In genomic region chr2:144894612-144895300, GRCh38 we compare ENCODE assay signal across 1 cellular context.
TF ChIP-seq lines count a peak whose summit lies in the region.

No MANE protein-coding gene starts in this region.

TF ChIP-seq in SK-N-SH, 30 proteins besides CTCF, POLR2A, EP300 and RAD21 (continued from another document):
- TF ChIP-seq USF2 (IDR thresholded peaks at IDR 0.05; ENCODE audit: borderline replicate concordance, low read depth, low read length) (no peak), JUND (IDR thresholded peaks at IDR 0.05) (no peak), TCF12 (IDR thresholded peaks at IDR 0.05) (no peak), SIN3A (IDR thresholded peaks at IDR 0.05; ENCODE audit: borderline replicate concordance, low read depth, low read length) (no peak), FOXJ3 (CRISPR knock-in tag; IDR thresholded peaks at IDR 0.05) (no peak), ELF1 (IDR thresholded peaks at IDR 0.05) (no peak)
